1 cellular context compared by ENCODE assay signal in the genomic region with DNA sequence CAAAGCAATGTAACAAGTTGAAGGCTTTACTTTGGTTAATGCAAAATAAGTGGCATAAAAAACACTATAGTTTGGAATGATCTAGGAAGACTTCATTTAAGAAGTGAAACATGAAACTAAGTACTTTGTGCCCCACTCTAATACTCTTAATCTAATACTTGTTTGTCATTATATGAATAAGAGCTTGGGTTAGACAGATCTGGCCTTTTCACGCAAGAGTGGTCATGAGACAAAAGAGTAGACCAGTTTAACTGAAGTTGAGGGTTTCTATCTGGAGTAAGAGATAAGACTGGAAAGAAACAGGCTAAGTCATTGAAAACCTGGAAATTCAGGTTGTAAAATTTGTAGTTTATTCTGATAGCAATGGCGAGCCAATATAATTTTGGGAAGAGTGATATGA.
TF ChIP-seq lines count a peak whose summit lies in the region.

No MANE protein-coding gene starts in this region.

TF ChIP-seq in K562, 482 proteins besides CTCF, POLR2A, EP300 and RAD21 (continued from another document):
- TF ChIP-seq RBM39 (optimal IDR thresholded peaks at IDR 0.05; ENCODE audit: low read depth, low read length) (no peak), ELF1 (tag; IDR thresholded peaks at IDR 0.05) (no peak), TARDBP (IDR thresholded peaks at IDR 0.05) (no peak), NEUROD1 (IDR thresholded peaks at IDR 0.05; ENCODE audit: borderline replicate concordance, low read depth, low read length, partially characterized antibody) (no peak), ZNF197 (CRISPR knock-in tag; IDR thresholded peaks at IDR 0.05; ENCODE audit: low read depth) (no peak), SMARCA4 (IDR thresholded peaks at IDR 0.05) (peak; percentile 85), C11orf30 (IDR thresholded peaks at IDR 0.05; ENCODE audit: low read depth) (peak; percentile 37; the same call in 1 of the 2 replicates), JUNB (CRISPR knock-in tag; conservative IDR thresholded peaks at IDR 0.05) (no peak), TAF7 (tag; IDR thresholded peaks at IDR 0.05) (no peak), NONO (IDR thresholded peaks at IDR 0.05; ENCODE audit: low read depth in 2 of 2, low read length in 1 of 2) (no peak), EHMT2 (IDR thresholded peaks at IDR 0.05) (no peak), LEF1 (IDR thresholded peaks at IDR 0.05) (0 out of 2 replicates have a peak, but pooled peaks have one; percentile 46), CXXC5 (CRISPR knock-in tag; IDR thresholded peaks at IDR 0.05) (peak; percentile 45; the same call in 1 of the 2 replicates), POLR3G (IDR thresholded peaks at IDR 0.05; ENCODE audit: extremely low read depth, insufficient read length, insufficient replicate concordance) (no peak), ZNF174 (CRISPR knock-in tag; IDR thresholded peaks at IDR 0.05) (no peak), EGR1 (conservative IDR thresholded peaks at IDR 0.05) (no peak), ZBTB11 (CRISPR knock-in tag; IDR thresholded peaks at IDR 0.05) (peak in 1 of 3 experiments; percentile 54; a peak in 2 of 6 replicates), HBP1 (CRISPR knock-in tag; IDR thresholded peaks at IDR 0.05) (0 out of 2 replicates have a peak, but pooled peaks have one; percentile 10), STAT5B (CRISPR knock-in tag; IDR thresholded peaks at IDR 0.05) (no peak), HMGN3 (IDR thresholded peaks at IDR 0.05; ENCODE audit: borderline replicate concordance, extremely low read depth, insufficient read length, low read depth, low read length) (no peak), TAL1 (IDR thresholded peaks at IDR 0.05) (peak; percentile 71), KDM1A (IDR thresholded peaks at IDR 0.05) (0 out of 4 replicates have a peak, but pooled peaks have one; percentile 11 to 13), SMAD1 (IDR thresholded peaks at IDR 0.05; ENCODE audit: low read depth, low read length, partially characterized antibody) (no peak)
- TF ChIP-seq, protein P1, sequence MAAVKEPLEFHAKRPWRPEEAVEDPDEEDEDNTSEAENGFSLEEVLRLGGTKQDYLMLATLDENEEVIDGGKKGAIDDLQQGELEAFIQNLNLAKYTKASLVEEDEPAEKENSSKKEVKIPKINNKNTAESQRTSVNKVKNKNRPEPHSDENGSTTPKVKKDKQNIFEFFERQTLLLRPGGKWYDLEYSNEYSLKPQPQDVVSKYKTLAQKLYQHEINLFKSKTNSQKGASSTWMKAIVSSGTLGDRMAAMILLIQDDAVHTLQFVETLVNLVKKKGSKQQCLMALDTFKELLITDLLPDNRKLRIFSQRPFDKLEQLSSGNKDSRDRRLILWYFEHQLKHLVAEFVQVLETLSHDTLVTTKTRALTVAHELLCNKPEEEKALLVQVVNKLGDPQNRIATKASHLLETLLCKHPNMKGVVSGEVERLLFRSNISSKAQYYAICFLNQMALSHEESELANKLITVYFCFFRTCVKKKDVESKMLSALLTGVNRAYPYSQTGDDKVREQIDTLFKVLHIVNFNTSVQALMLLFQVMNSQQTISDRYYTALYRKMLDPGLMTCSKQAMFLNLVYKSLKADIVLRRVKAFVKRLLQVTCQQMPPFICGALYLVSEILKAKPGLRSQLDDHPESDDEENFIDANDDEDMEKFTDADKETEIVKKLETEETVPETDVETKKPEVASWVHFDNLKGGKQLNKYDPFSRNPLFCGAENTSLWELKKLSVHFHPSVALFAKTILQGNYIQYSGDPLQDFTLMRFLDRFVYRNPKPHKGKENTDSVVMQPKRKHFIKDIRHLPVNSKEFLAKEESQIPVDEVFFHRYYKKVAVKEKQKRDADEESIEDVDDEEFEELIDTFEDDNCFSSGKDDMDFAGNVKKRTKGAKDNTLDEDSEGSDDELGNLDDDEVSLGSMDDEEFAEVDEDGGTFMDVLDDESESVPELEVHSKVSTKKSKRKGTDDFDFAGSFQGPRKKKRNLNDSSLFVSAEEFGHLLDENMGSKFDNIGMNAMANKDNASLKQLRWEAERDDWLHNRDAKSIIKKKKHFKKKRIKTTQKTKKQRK (IDR thresholded peaks at IDR 0.05; ENCODE audit: borderline replicate concordance, low read depth, low read length), result no peak
- TF ChIP-seq, protein P2, sequence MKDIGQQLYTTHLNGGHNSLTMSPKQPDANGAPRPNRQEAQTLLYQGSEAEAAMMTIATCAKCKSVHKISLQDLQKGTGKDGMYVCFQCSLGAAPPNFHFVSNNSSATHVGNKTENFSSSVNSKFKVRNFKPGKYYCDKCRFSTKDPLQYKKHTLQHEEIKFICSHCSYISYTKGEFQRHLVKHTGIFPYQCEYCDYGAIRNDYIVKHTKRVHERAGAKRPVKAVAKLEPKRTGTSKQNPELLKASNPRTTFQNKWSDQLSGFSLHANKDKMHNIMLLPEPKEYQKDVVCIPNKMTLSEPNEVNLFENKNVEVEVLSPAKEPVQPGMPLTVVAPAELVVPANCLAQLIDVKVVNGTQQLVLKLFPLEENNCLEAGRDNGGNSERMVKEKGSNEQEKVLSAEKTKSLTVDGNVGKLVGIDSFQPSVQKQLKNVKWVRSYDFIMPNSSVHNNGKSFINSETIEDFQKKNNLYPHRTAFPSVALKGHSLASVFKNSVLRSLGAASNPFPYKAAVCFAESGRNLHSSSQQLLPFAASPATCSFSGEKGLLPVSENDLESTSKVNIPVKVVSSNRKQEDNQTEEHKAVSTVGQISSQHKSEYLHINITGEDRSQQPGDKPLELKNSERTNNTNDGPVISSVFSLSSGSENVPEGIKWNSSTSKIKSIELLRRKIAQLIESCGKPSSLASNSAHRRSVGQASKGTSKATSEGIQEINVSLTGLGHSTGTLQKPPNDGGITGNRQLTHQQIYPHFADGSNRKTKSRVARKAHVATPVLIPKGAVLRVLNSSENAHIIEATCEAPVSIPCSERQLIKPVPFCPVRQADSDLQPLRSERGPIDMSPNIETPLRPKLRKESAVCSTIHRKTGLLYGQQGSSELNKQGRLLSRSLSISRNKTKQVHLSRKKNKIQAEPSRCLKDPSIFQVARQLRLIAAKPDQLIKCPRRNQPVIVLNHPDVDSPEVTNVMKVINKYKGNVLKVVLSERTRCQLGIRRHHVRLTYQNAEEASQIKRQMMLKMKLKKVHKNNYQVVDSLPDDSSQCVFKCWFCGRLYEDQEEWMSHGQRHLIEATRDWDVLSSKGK (CRISPR knock-in tag; IDR thresholded peaks at IDR 0.05), result no peak
- TF ChIP-seq, protein P3, sequence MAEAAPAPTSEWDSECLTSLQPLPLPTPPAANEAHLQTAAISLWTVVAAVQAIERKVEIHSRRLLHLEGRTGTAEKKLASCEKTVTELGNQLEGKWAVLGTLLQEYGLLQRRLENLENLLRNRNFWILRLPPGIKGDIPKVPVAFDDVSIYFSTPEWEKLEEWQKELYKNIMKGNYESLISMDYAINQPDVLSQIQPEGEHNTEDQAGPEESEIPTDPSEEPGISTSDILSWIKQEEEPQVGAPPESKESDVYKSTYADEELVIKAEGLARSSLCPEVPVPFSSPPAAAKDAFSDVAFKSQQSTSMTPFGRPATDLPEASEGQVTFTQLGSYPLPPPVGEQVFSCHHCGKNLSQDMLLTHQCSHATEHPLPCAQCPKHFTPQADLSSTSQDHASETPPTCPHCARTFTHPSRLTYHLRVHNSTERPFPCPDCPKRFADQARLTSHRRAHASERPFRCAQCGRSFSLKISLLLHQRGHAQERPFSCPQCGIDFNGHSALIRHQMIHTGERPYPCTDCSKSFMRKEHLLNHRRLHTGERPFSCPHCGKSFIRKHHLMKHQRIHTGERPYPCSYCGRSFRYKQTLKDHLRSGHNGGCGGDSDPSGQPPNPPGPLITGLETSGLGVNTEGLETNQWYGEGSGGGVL (CRISPR knock-in tag; IDR thresholded peaks at IDR 0.05), result no peak
